In genomic region chr18:12061685-12062084, GRCh38 we compare ENCODE assay signal across 36 cellular contexts. TPM values are rescaled to one million over a fixed set of nuclear protein-coding genes. Genes with fewer than 3 reads are reported as not detected.
"Had no signal": no experiment of that assay in that cellular context is flagged by ENCODE, and none has a peak within 500 bp of the region (broad histone marks: within the 10 kb centered on the region; RNA-seq: fewer than 3 reads in every experiment).

No MANE protein-coding gene starts in this region.

- H3K36me3 ChIP-seq: adrenal gland, brain microvascular endothelial cell, breast epithelium had no signal

- FAIRE-seq: astrocyte, colon, TTC549 had no signal

- H3K4me3 ChIP-seq: adrenal gland, body of pancreas, breast epithelium had no signal

- H3K27me3 ChIP-seq: adrenal gland, body of pancreas, brain microvascular endothelial cell, breast epithelium had no signal

- DNase-seq: activated B cell treated with CpG ODN at 0.5 μM for 24 hours; activated CD4-positive, alpha-beta memory T cell treated with anti-CD3 and anti-CD28 coated beads for 36 hours; activated CD4-positive, alpha-beta T cell treated with anti-CD3 and anti-CD28 coated beads for 4 hours; activated CD4-positive, alpha-beta T cell treated with anti-CD3 and anti-CD28 coated beads, Interleukin-2, amount 50 U/mL, for 1 hour; activated CD4-positive, alpha-beta T cell treated with anti-CD3 and anti-CD28 coated beads, Interleukin-2, amount 50 U/mL, for 4 hours; activated CD4-positive, CD25-positive, alpha-beta regulatory T cell treated with anti-CD3 and anti-CD28 coated beads, Interleukin-2, amount 50 U/mL, for 72 hours; activated CD8-positive, alpha-beta T cell treated with anti-CD3 and anti-CD28 coated beads for 36 hours; activated effector memory CD4-positive, alpha-beta T cell treated with anti-CD3 and anti-CD28 coated beads, Interleukin-2, amount 50 U/mL, for 16 hours; activated gamma-delta T cell treated with Interleukin-2 at 50 U/mL for 16 hours; activated naive CD4-positive, alpha-beta T cell; activated naive CD4-positive, alpha-beta T cell treated with anti-CD3 and anti-CD28 coated beads for 36 hours; activated naive CD4-positive, alpha-beta T cell treated with anti-CD3 and anti-CD28 coated beads, Interleukin-2, amount 50 U/mL, for 16 hours; activated naive CD8-positive, alpha-beta T cell treated with anti-CD3 and anti-CD28 coated beads for 36 hours; activated T-cell treated with anti-CD3 and anti-CD28 coated beads for 4 hours; activated T-cell treated with anti-CD3 and anti-CD28 coated beads, Interleukin-2, amount 50 U/mL, for 1 hour; activated T-cell treated with anti-CD3 and anti-CD28 coated beads, Interleukin-2, amount 50 U/mL, for 4 hours; activated T-cell treated with anti-CD3 and anti-CD28 coated beads, Interleukin-2, amount 50 U/mL, for 72 hours; adrenal gland; amniotic stem cell; aorta; body of pancreas; brain microvascular endothelial cell; central memory CD4-positive, alpha-beta T cell; T-helper 2 cell; T-helper 9 cell had no signal

- H3K4me1 ChIP-seq: adrenal gland, body of pancreas, breast epithelium had no signal

- H3K9me3 ChIP-seq: adrenal gland, body of pancreas, breast epithelium had no signal

- H3K27ac ChIP-seq: adrenal gland, body of pancreas, brain microvascular endothelial cell, breast epithelium, VCaP had no signal

- ATAC-seq: activated CD8-positive, alpha-beta T cell treated with anti-CD3 and anti-CD28 coated beads for 36 hours; activated naive CD4-positive, alpha-beta T cell treated with anti-CD3 and anti-CD28 coated beads, Interleukin-2, amount 50 U/mL, for 72 hours; activated T-cell treated with anti-CD3 and anti-CD28 coated beads, Interleukin-2, amount 50 U/mL, for 4 hours; activated T-cell treated with anti-CD3 and anti-CD28 coated beads, Interleukin-2, amount 50 U/mL, for 72 hours; activated T-helper 17 cell treated with anti-CD3 and anti-CD28 coated beads, Interleukin-2, amount 50 U/mL, for 72 hours; body of pancreas had no signal

RNA-seq across cellular contexts. Expression of gene ANKRD62, which starts 32.0 kb away (rescaled TPM):
- total RNA-seq: activated B cell treated with CpG ODN at 0.5 μM for 24 hours; activated CD4-positive, alpha-beta memory T cell treated with anti-CD3 and anti-CD28 coated beads for 36 hours; activated CD4-positive, alpha-beta T cell treated with anti-CD3 and anti-CD28 coated beads, Interleukin-2, amount 10 ng/mL, durations not matched to agents 24 days and 14 days; activated CD8-positive, alpha-beta memory T cell treated with anti-CD3 and anti-CD28 coated beads for 36 hours; activated CD8-positive, alpha-beta T cell treated with anti-CD3 and anti-CD28 coated beads for 36 hours; activated naive CD4-positive, alpha-beta T cell treated with anti-CD3 and anti-CD28 coated beads for 36 hours; activated naive CD4-positive, alpha-beta T cell treated with anti-CD3 and anti-CD28 coated beads, Interleukin-2, amount 50 U/mL, for 72 hours; activated naive CD8-positive, alpha-beta T cell treated with anti-CD3 and anti-CD28 coated beads for 36 hours; activated T-cell treated with anti-CD3 and anti-CD28 coated beads, Interleukin-2, amount 50 U/mL, for 4 hours; activated T-cell treated with anti-CD3 and anti-CD28 coated beads, Interleukin-2, amount 50 U/mL, for 72 hours; activated T-helper 1 cell treated with anti-CD3 and anti-CD28 coated beads, Interleukin-12 subunit alpha, Interleukin-12 subunit beta, Interleukin-2, Interleukin-4 antibody, amounts not matched to agents 30 ng/mL and 10 ng/mL and 1 ng/mL, durations not matched to agents 14 hours and 24 hours and 36 hours; activated T-helper 17 cell treated with anti-CD3 and anti-CD28 coated beads, Interleukin-2, amount 50 U/mL, for 72 hours; adrenal gland; aorta; astrocyte; breast epithelium; cardiac septum had no signal
- polyA plus RNA-seq: adrenal gland, aorta had no signal
